1 cellular context compared by ENCODE assay signal in the genomic region with DNA sequence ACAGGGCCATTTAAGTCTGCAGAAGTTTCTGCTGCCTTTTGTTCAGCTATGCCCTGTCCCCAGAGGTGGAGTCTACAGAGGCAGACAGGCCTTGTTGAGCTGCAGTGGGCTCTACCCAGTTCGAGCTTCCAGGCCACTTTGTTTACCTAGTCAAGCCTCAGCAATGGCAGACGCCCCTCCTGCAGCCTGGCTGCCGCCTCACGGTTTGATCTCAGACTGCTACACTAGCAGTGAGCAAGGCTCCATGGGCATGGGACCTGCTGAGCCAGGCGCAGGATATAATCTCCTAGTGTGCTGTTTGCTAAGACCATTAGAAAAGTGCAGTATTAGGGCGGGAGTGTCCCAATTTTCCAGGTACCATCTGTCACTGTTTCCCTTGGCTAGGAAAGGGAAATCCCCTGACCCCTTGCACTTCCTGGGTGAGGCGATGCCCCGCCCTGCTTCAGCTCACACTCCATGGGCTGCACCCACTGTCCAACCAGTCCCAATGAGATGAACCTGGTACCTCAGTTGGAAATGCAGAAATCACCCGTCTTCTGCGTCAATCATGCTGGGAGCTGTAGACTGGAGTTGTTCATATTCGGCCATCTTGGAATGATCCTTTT. TPM values are rescaled to one million over a fixed set of nuclear protein-coding genes. Genes with fewer than 3 reads are reported as not detected.
"Had no signal": no experiment of that assay in that cellular context is flagged by ENCODE, and none has a peak within 500 bp of the region (broad histone marks: within the 10 kb centered on the region; RNA-seq: fewer than 3 reads in every experiment).

No MANE protein-coding gene starts in this region.

RNA-seq across cellular contexts. Expression of a gene that starts 55.5 kb away (rescaled TPM):
- total RNA-seq: PC-3 had no signal
